1 cellular context compared by ENCODE assay signal in genomic region chr2:97740590-97741182, GRCh38.
TF ChIP-seq lines count a peak whose summit lies in the region.

No MANE protein-coding gene starts in this region.

TF ChIP-seq in K562, 482 proteins besides CTCF, POLR2A, EP300 and RAD21 (continued from another document and continues in another):
- no peak for TF ChIP-seq ATF1 (CRISPR knock-in tag; IDR thresholded peaks at IDR 0.05)
- TF ChIP-seq ATF1 (tag; IDR thresholded peaks at IDR 0.05): 0 out of 2 replicates have a peak, but pooled peaks have one; percentile 29
- no peak for TF ChIP-seq SAFB2 (IDR thresholded peaks at IDR 0.05; ENCODE audit: borderline replicate concordance, low read depth, low read length, severe bottlenecking)
- TF ChIP-seq TARDBP (IDR thresholded peaks at IDR 0.05): no peak
- no peak for TF ChIP-seq FOXP1 (CRISPR knock-in tag; IDR thresholded peaks at IDR 0.05)
- TF ChIP-seq ZNF41 (CRISPR knock-in tag; conservative IDR thresholded peaks at IDR 0.05): no peak
- peak; percentile 18 for TF ChIP-seq HDAC3 (IDR thresholded peaks at IDR 0.05; ENCODE audit: borderline replicate concordance, partially characterized antibody)
- TF ChIP-seq POLR2AphosphoS2 (IDR thresholded peaks at IDR 0.05; ENCODE audit: low read length): no peak
- no peak for TF ChIP-seq OTX1 (CRISPR knock-in tag; IDR thresholded peaks at IDR 0.05)
- TF ChIP-seq PPARD (CRISPR knock-in tag; IDR thresholded peaks at IDR 0.05): no peak
- no peak for TF ChIP-seq SAFB (IDR thresholded peaks at IDR 0.05; ENCODE audit: borderline replicate concordance, low read depth, low read length)
- TF ChIP-seq MLLT1 (IDR thresholded peaks at IDR 0.05): 0 out of 4 replicates have a peak, but pooled peaks of 1 of the 2 experiments have one; percentile 26
- 0 out of 2 replicates have a peak, but pooled peaks have one; percentile 9 for TF ChIP-seq SMARCE1 (IDR thresholded peaks at IDR 0.05)
- no peak; the same call in 1 of the 2 replicates for TF ChIP-seq ATF7 (IDR thresholded peaks at IDR 0.05)
- TF ChIP-seq ZNF584 (CRISPR knock-in tag; IDR thresholded peaks at IDR 0.05; ENCODE audit: low read depth): no peak
- peak; percentile 67 for TF ChIP-seq RB1 (IDR thresholded peaks at IDR 0.05; ENCODE audit: low read depth)
- TF ChIP-seq HDAC8 (tag; IDR thresholded peaks at IDR 0.05): no peak
- TF ChIP-seq SAP30 (IDR thresholded peaks at IDR 0.05; ENCODE audit: borderline replicate concordance, insufficient read depth, low read depth, low read length, poor library complexity, severe bottlenecking): no peak
- no peak for TF ChIP-seq TAF7 (tag; IDR thresholded peaks at IDR 0.05)
- TF ChIP-seq HSF4 (CRISPR knock-in tag; IDR thresholded peaks at IDR 0.05; ENCODE audit: borderline replicate concordance): no peak
- TF ChIP-seq CAMTA2 (CRISPR knock-in tag; conservative IDR thresholded peaks at IDR 0.05): no peak
- peak; percentile 81 for TF ChIP-seq THRA (IDR thresholded peaks at IDR 0.05)
- TF ChIP-seq ZBTB2 (IDR thresholded peaks at IDR 0.05): no peak
- no peak for TF ChIP-seq PML (IDR thresholded peaks at IDR 0.05; ENCODE audit: low read length)
- no peak for TF ChIP-seq JUNB (CRISPR knock-in tag; conservative IDR thresholded peaks at IDR 0.05)
- peak; percentile 19; the same call in 1 of the 2 replicates for TF ChIP-seq SMAD4 (CRISPR knock-in tag; conservative IDR thresholded peaks at IDR 0.05)
- TF ChIP-seq, protein P1, sequence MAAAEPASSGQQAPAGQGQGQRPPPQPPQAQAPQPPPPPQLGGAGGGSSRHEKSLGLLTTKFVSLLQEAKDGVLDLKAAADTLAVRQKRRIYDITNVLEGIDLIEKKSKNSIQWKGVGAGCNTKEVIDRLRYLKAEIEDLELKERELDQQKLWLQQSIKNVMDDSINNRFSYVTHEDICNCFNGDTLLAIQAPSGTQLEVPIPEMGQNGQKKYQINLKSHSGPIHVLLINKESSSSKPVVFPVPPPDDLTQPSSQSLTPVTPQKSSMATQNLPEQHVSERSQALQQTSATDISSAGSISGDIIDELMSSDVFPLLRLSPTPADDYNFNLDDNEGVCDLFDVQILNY (CRISPR knock-in tag; IDR thresholded peaks at IDR 0.05): no peak
- no peak for TF ChIP-seq NFXL1 (CRISPR knock-in tag; IDR thresholded peaks at IDR 0.05)
- TF ChIP-seq CTBP1 (IDR thresholded peaks at IDR 0.05; ENCODE audit: borderline replicate concordance): 0 out of 2 replicates have a peak, but pooled peaks have one; percentile 25
- TF ChIP-seq CBFA2T2 (conservative IDR thresholded peaks at IDR 0.05): 0 out of 2 replicates have a peak, but pooled peaks have one; percentile 11
- 0 out of 4 replicates have a peak, but pooled peaks of 1 of the 2 experiments have one; percentile 48 for TF ChIP-seq MNT (conservative IDR thresholded peaks at IDR 0.05)
- no peak for TF ChIP-seq ZNF75A (CRISPR knock-in tag; IDR thresholded peaks at IDR 0.05)
- peak; percentile 59 for TF ChIP-seq MYC (IDR thresholded peaks at IDR 0.05; ENCODE audit: low read depth, low read length)
- no peak for TF ChIP-seq MYC (CRISPR knock-in tag; IDR thresholded peaks at IDR 0.05; ENCODE audit: borderline replicate concordance, low read depth)
- no peak for TF ChIP-seq ZNF3 (CRISPR knock-in tag; IDR thresholded peaks at IDR 0.05)
- peak; percentile 83 for TF ChIP-seq MEIS2 (IDR thresholded peaks at IDR 0.05; ENCODE audit: partially characterized antibody)
- no peak for TF ChIP-seq FIP1L1 (IDR thresholded peaks at IDR 0.05; ENCODE audit: low read depth, low read length, poor library complexity, severe bottlenecking)
- TF ChIP-seq PCBP1 (IDR thresholded peaks at IDR 0.05; ENCODE audit: low read depth, low read length, poor library complexity, severe bottlenecking): no peak
- no peak for TF ChIP-seq GABPB2 (CRISPR knock-in tag; conservative IDR thresholded peaks at IDR 0.05)
- no peak for TF ChIP-seq HOXB6 (CRISPR knock-in tag; IDR thresholded peaks at IDR 0.05; ENCODE audit: borderline replicate concordance)
- TF ChIP-seq AFF4 (CRISPR knock-in tag; IDR thresholded peaks at IDR 0.05): no peak
- no peak for TF ChIP-seq ZNF583 (CRISPR knock-in tag; IDR thresholded peaks at IDR 0.05)
- TF ChIP-seq RAD51 (IDR thresholded peaks at IDR 0.05; ENCODE audit: borderline replicate concordance, low read depth): no peak
- TF ChIP-seq CREM (IDR thresholded peaks at IDR 0.05; ENCODE audit: low read depth): peak; percentile 35; the same call in 1 of the 2 replicates
- TF ChIP-seq, protein P2, sequence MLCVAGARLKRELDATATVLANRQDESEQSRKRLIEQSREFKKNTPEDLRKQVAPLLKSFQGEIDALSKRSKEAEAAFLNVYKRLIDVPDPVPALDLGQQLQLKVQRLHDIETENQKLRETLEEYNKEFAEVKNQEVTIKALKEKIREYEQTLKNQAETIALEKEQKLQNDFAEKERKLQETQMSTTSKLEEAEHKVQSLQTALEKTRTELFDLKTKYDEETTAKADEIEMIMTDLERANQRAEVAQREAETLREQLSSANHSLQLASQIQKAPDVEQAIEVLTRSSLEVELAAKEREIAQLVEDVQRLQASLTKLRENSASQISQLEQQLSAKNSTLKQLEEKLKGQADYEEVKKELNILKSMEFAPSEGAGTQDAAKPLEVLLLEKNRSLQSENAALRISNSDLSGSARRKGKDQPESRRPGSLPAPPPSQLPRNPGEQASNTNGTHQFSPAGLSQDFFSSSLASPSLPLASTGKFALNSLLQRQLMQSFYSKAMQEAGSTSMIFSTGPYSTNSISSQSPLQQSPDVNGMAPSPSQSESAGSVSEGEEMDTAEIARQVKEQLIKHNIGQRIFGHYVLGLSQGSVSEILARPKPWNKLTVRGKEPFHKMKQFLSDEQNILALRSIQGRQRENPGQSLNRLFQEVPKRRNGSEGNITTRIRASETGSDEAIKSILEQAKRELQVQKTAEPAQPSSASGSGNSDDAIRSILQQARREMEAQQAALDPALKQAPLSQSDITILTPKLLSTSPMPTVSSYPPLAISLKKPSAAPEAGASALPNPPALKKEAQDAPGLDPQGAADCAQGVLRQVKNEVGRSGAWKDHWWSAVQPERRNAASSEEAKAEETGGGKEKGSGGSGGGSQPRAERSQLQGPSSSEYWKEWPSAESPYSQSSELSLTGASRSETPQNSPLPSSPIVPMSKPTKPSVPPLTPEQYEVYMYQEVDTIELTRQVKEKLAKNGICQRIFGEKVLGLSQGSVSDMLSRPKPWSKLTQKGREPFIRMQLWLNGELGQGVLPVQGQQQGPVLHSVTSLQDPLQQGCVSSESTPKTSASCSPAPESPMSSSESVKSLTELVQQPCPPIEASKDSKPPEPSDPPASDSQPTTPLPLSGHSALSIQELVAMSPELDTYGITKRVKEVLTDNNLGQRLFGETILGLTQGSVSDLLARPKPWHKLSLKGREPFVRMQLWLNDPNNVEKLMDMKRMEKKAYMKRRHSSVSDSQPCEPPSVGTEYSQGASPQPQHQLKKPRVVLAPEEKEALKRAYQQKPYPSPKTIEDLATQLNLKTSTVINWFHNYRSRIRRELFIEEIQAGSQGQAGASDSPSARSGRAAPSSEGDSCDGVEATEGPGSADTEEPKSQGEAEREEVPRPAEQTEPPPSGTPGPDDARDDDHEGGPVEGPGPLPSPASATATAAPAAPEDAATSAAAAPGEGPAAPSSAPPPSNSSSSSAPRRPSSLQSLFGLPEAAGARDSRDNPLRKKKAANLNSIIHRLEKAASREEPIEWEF (CRISPR knock-in tag; IDR thresholded peaks at IDR 0.05): 0 out of 2 replicates have a peak, but pooled peaks have one; percentile 61
- no peak for TF ChIP-seq ZNF830 (CRISPR knock-in tag; IDR thresholded peaks at IDR 0.05)
- no peak for TF ChIP-seq NCOA1 (IDR thresholded peaks at IDR 0.05; ENCODE audit: low read depth)
- no peak for TF ChIP-seq MCM3 (IDR thresholded peaks at IDR 0.05)
- TF ChIP-seq DLX4 (CRISPR knock-in tag; IDR thresholded peaks at IDR 0.05): no peak
- TF ChIP-seq, protein P3, sequence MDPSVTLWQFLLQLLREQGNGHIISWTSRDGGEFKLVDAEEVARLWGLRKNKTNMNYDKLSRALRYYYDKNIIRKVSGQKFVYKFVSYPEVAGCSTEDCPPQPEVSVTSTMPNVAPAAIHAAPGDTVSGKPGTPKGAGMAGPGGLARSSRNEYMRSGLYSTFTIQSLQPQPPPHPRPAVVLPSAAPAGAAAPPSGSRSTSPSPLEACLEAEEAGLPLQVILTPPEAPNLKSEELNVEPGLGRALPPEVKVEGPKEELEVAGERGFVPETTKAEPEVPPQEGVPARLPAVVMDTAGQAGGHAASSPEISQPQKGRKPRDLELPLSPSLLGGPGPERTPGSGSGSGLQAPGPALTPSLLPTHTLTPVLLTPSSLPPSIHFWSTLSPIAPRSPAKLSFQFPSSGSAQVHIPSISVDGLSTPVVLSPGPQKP (CRISPR knock-in tag; IDR thresholded peaks at IDR 0.05): no peak
- TF ChIP-seq RNF2 (IDR thresholded peaks at IDR 0.05): no peak
